Comparison of ENCODE assay signal across 8 cellular contexts in genomic region chr1:58815680-58816071, GRCh38. TPM values are rescaled to one million over a fixed set of nuclear protein-coding genes. Genes with fewer than 3 reads are reported as not detected.
DNase-seq lines count a peak whose midpoint lies in the region; ATAC-seq and TF ChIP-seq lines count a peak whose summit lies in the region.

No MANE protein-coding gene starts in this region.

- no peaks in the 10 kb centered on the region for H3K79me2 ChIP-seq in GM23338 (replicated peaks; ENCODE audit: insufficient read depth)

- H3K27ac Mint-ChIP-seq in GM23338 = no peak overlapping the region

- 0% methylated on average over 13 of the region's 13 CpGs for WGBS in lung, 2 donors
- 1 to 2% methylated on average over 13 of the region's 13 CpGs for WGBS in tibial nerve, 2 donors

- H3K27me3 ChIP-seq in GM23338 (ENCODE audit: insufficient read depth) (peaks cover 24% of the 10 kb centered on the region), lung (ENCODE audit: control insufficient read depth, insufficient read depth) (no peaks in the 10 kb centered on the region), tibial nerve (no peaks in the 10 kb centered on the region)

- TF ChIP-seq POLR2A in tibial nerve (IDR thresholded peaks at IDR 0.05) = no peak

- H3K27ac ChIP-seq in GM23338 (ENCODE audit: low read depth) (no peak overlapping the region; the same call in 1 of the 2 replicates), lung (ENCODE audit: low read depth in 1 of 2, low read length in 1 of 2) (peak overlapping the region; percentile 89 to 97), tibial nerve (peak overlapping the region; percentile 44 to 94 (median 92))

- ATAC-seq in GM23338 (peak; percentile 31), lung (ENCODE audit: insufficient read depth, low FRiP score) (peak; percentile 5), HG03457 (IDR thresholded peaks at IDR 0.05; ENCODE audit: unreplicated experiment) (no peak)

- peaks cover 24% of the 10 kb centered on the region for H3K27me3 Mint-ChIP-seq in GM23338 (ENCODE audit: insufficient read depth, low read depth, poor library complexity)

- H4K20me1 ChIP-seq in GM23338 (replicated peaks; ENCODE audit: insufficient read depth) = no peaks in the 10 kb centered on the region

- no peaks in the 10 kb centered on the region for H3K36me3 ChIP-seq in GM23338 (ENCODE audit: insufficient read depth)
- no peaks in the 10 kb centered on the region for H3K36me3 ChIP-seq in lung (ENCODE audit: control insufficient read depth in 2 of 2, insufficient read depth in 2 of 2, low read length in 2 of 2)
- no peaks in the 10 kb centered on the region for H3K36me3 ChIP-seq in tibial nerve

- 0 out of 2 replicates have a peak, but pooled peaks cover 5% of the 10 kb centered on the region for H3K9me2 ChIP-seq in GM23338 (ENCODE audit: insufficient read depth)

- peak overlapping the region; percentile 79 for H3K4me2 ChIP-seq in GM23338

- DNase-seq in Daoy (ENCODE audit: low read depth) (peak; percentile 61), GM23338 (ENCODE audit: low spot score) (peak; percentile 55), NCI-H526 (lab: John Stamatoyannopoulos, UW) (peak; percentile 20 to 48), cerebellum (ENCODE audit: low spot score) (peak; percentile 30), lung (ENCODE audit: low spot score) (no peak), tibial nerve (ENCODE audit: low spot score in 2 of 2) (no peak)
- DNase-seq in NK-92 treated with Interleukin-12 subunit alpha and Interleukin-12 subunit beta, amount 100 ng/mL, for 24 hours (lab: John Stamatoyannopoulos, UW) = no peak

- no peak for TF ChIP-seq EP300 in tibial nerve (IDR thresholded peaks at IDR 0.05)

- no peaks in the 10 kb centered on the region for H3K9me3 Mint-ChIP-seq in GM23338

- no peak for TF ChIP-seq CTCF in GM23338 (conservative IDR thresholded peaks at IDR 0.05; ENCODE audit: low read depth in 2 of 2)
- TF ChIP-seq CTCF in lung (IDR thresholded peaks at IDR 0.05; ENCODE audit: control extremely low read depth, extremely low read depth) = no peak
- no peak for TF ChIP-seq CTCF in tibial nerve (IDR thresholded peaks at IDR 0.05)

- H3K4me1 ChIP-seq in GM23338 (ENCODE audit: insufficient read depth) = peaks cover 22% of the 10 kb centered on the region
- peaks cover 0 to 18% of the 10 kb centered on the region in 2 donors for H3K4me1 ChIP-seq in lung (ENCODE audit: control insufficient read depth in 2 of 2, insufficient read depth in 2 of 2, low read length in 2 of 2)
- H3K4me1 ChIP-seq in tibial nerve = peaks cover 0 to 37% (median 14%) of the 10 kb centered on the region in 4 donors

- no peaks in the 10 kb centered on the region for H3K9me3 ChIP-seq in lung (ENCODE audit: control insufficient read depth in 2 of 2, insufficient read depth in 1 of 2, low read length in 1 of 2)
- H3K9me3 ChIP-seq in tibial nerve = no peaks in the 10 kb centered on the region

- H3K4me3 Mint-ChIP-seq in GM23338 = peak overlapping the region; percentile 80

- H3K4me1 Mint-ChIP-seq in GM23338 = peaks cover 21% of the 10 kb centered on the region

- peak overlapping the region; percentile 55 for H3K4me3 ChIP-seq in GM23338
- peak overlapping the region; percentile 47 for H3K4me3 ChIP-seq in lung
- peak overlapping the region; percentile 43 to 71 (median 50) for H3K4me3 ChIP-seq in tibial nerve

- H3K36me3 Mint-ChIP-seq in GM23338 (ENCODE audit: low read depth) = no peaks in the 10 kb centered on the region

- H3F3A ChIP-seq in GM23338 (replicated peaks; ENCODE audit: low read depth) = peaks cover 13% of the 10 kb centered on the region

- H2AFZ ChIP-seq in GM23338 = peak overlapping the region; percentile 67; the same call in 1 of the 2 replicates

TF ChIP-seq in GM23338, 12 proteins besides CTCF, POLR2A, EP300 and RAD21 (continues in another document):
- TF ChIP-seq STAT1 (IDR thresholded peaks at IDR 0.05; ENCODE audit: unreplicated experiment) = no peak
- TF ChIP-seq CREB1 (CRISPR knock-in tag; IDR thresholded peaks at IDR 0.05; ENCODE audit: low read depth) = no peak
- no peak for TF ChIP-seq ZNF462 (CRISPR knock-in tag; IDR thresholded peaks at IDR 0.05)
- no peak for TF ChIP-seq JUNB (IDR thresholded peaks at IDR 0.05; ENCODE audit: unreplicated experiment)
- no peak for TF ChIP-seq EZH2phosphoT487 (IDR thresholded peaks at IDR 0.05; ENCODE audit: unreplicated experiment)

RNA-seq across cellular contexts. Expression of gene JUN, which starts 31.8 kb away (rescaled TPM):
- 161 and 165 TPM in 2 replicates for total RNA-seq in Daoy (2014; rRNA removed; shearing (Covaris generic))
- 21.6 and 28.5 TPM in 2 replicates for total RNA-seq in GM23338 (2014; rRNA removed; shearing (Covaris generic))
- polyA plus RNA-seq in GM23338 (2016; fragmentation: Nextera tagmentation; extraction: Ambion mirVana) = 19.6 and 23.3 TPM in 2 replicates
- total RNA-seq in cerebellum = 51.2 TPM
- total RNA-seq in lung = 100 to 1,000 TPM; 144 to 584 TPM
- 100 to 1,000 TPM in 1 of 2 donors, 10 to 100 TPM in 1; 78.1 to 140 TPM for polyA plus RNA-seq in lung
- total RNA-seq in tibial nerve = 100 to 1,000 TPM; 169 to 267 (median 192) TPM

Comparison
In these comparisons a context has a peak if more than half of its experiments do, and no peak if none do; other contexts are left out.
1. DNase-seq: peak in Daoy (single experiment), GM23338 (single experiment), NCI-H526 (2 of 2) and cerebellum (single experiment); none in lung (single experiment), tibial nerve (0 of 2) and NK-92 treated with Interleukin-12 subunit alpha and Interleukin-12 subunit beta, amount 100 ng/mL, for 24 hours (single experiment).
2. Peak in every context shown above with its lines, with median percentiles within 50 percentile points of each other: H3K4me3 ChIP-seq.